In the genomic region with DNA sequence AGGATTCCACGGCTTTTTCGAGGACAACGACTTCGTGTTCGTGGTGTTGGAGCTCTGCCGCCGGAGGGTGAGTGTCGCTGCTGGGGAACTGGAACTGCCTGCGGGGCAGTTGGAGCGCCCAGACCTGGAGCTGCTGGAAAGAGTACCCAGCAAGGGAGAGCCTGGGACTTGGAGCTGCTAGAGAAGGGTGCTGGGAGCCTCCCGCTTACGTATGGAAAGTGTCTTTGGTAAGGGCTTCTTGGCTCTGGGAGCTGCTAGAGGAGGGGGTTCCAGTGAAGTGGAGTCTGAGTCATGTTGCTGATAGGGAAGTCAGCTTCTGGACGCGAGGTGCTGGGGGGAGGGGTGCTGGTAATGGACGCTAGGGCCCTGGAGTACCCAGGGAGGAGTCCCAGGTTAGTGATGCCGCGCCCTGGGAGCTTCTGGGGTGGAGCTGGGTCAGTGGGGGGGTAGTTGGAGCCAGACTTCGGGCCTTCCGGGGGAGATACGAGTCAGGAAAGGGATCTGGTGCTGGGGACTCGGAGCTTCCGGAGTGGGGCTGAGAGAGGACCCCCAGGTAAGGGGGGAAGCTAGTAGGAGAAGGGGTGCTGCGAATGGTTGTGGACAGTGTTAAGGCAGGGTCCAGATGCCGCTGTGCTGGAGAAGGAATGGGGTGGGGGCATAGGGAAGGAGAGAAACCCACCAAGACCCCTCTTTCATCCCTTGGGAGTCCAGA, we compare ENCODE assay signal across 1 cellular context.
A peak's percentile ranks its signal among the peaks of the same experiment; 100 is the strongest.
TF ChIP-seq lines count a peak whose summit lies in the region.

No MANE protein-coding gene starts in this region.

TF ChIP-seq in H1, 55 proteins besides CTCF, POLR2A, EP300 and RAD21:
- TF ChIP-seq MAX (IDR thresholded peaks at IDR 0.05) (no peak), SAP30 (IDR thresholded peaks at IDR 0.05; ENCODE audit: insufficient read depth, insufficient replicate concordance, low read length) (peak; percentile 17), HDAC2 (IDR thresholded peaks at IDR 0.05; ENCODE audit: borderline replicate concordance in 1 of 2, low read depth in 2 of 2, low read length in 2 of 2) (no peak), CHD1 (IDR thresholded peaks at IDR 0.05; ENCODE audit: low read depth, low read length) (no peak), JUN (IDR thresholded peaks at IDR 0.05; ENCODE audit: low read depth, low read length) (no peak), GABPA (IDR thresholded peaks at IDR 0.05; ENCODE audit: borderline replicate concordance, insufficient read depth, low read length) (no peak), KDM4A (IDR thresholded peaks at IDR 0.05; ENCODE audit: low read depth, low read length, severe bottlenecking) (no peak), RBBP5 (IDR thresholded peaks at IDR 0.05; ENCODE audit: borderline replicate concordance, low read depth, low read length) (no peak), POU5F1 (IDR thresholded peaks at IDR 0.05; ENCODE audit: low read depth, low read length) (no peak), KDM5A (IDR thresholded peaks at IDR 0.05; ENCODE audit: low read length) (no peak), CBX5 (IDR thresholded peaks at IDR 0.05; ENCODE audit: low read depth, low read length) (no peak), BRCA1 (IDR thresholded peaks at IDR 0.05; ENCODE audit: low read depth, low read length) (no peak), POLR2AphosphoS5 (IDR thresholded peaks at IDR 0.05; ENCODE audit: low read depth, low read length) (0 out of 2 replicates have a peak, but pooled peaks have one; percentile 10), SP4 (IDR thresholded peaks at IDR 0.05; ENCODE audit: low read length) (no peak), BACH1 (IDR thresholded peaks at IDR 0.05; ENCODE audit: low read length) (0 out of 2 replicates have a peak, but pooled peaks have one; percentile 45), PHF8 (conservative IDR thresholded peaks at IDR 0.05; ENCODE audit: low read depth, low read length) (no peak), CREB1 (IDR thresholded peaks at IDR 0.05) (no peak), CTBP2 (IDR thresholded peaks at IDR 0.05; ENCODE audit: borderline replicate concordance, insufficient read depth, insufficient read length, low read length) (no peak), JUND (IDR thresholded peaks at IDR 0.05; ENCODE audit: low read length) (no peak), CHD2 (IDR thresholded peaks at IDR 0.05; ENCODE audit: low read length) (no peak), SRF (IDR thresholded peaks at IDR 0.05; ENCODE audit: low read depth, low read length) (no peak), SIN3A (conservative IDR thresholded peaks at IDR 0.05 in 1 of 2, IDR thresholded peaks at IDR 0.05 in 1 of 2; ENCODE audit: low read depth in 1 of 2, low read length in 2 of 2) (peak in 1 of 2 experiments; percentile 17; a peak in 1 of 4 replicates), CBX8 (IDR thresholded peaks at IDR 0.05; ENCODE audit: borderline replicate concordance, low read depth, low read length) (no peak)
TF ChIP-seq in H1: peak in this region for 4.
